In the genomic region with DNA sequence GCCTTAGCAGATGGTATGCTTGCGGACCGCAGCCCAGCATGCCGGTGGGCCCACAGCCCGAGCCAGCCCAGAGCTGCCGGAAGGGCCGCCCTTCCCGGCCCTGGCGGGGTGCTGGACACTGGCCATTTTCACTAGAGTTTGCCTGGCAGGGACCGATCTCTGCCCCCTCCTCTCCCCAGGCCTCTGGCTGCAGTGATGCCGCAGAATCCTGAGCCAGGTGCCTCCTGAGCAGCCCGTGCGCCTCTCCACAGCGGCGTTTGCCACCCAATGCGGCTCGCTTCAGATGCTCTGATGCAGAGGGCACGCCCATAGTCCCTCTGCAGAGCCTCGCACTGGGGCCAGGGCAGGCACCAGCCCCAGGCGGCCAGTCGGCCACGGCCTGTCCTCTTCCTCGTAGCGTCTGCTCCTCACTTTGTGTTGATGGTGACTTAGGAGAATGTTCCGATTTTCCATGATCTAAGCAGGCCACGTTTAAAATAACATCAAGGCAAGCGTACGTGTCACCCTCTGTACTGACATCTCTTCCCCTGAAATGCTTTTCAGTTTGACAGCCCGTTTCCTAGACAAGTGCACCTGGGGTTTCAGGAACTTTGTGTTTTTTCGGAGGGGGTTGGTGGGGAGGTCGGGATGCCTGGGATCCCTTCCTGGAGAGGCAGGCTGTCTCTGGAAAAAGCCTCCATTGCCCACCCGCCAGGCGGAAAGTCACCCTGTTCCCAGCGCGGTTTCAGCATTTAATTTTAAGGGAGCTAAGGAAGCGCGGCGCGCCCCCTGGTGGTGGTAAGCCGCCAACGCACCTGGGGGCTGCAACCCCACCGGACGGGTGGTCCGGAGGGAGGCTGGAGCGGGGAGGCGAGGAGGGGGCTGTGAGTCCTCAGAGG, we compare ENCODE assay signal across 9 cellular contexts. TPM values are rescaled to one million over a fixed set of nuclear protein-coding genes. Genes with fewer than 3 reads are reported as not detected.
DNase-seq lines count a peak whose midpoint lies in the region; ATAC-seq and TF ChIP-seq lines count a peak whose summit lies in the region.
"Had no signal": no experiment of that assay in that cellular context is flagged by ENCODE, and none has a peak within 500 bp of the region (broad histone marks: within the 10 kb centered on the region; RNA-seq: fewer than 3 reads in every experiment).

No MANE protein-coding gene starts in this region.

- H3K4me3 Mint-ChIP-seq in Caco-2 (ENCODE audit: unreplicated experiment) (no peak overlapping the region), IgD-negative memory B cell (peak overlapping the region in 3 of 4 donors; percentile 15 to 55 (median 21))
- H3K4me3 Mint-ChIP-seq in activated naive CD8-positive, alpha-beta T cell treated with anti-CD3 and anti-CD28 coated beads, Interleukin-2, amount 10 ng/mL, durations not matched to agents 7 days and 5 days, result no peak overlapping the region
- H3K4me3 Mint-ChIP-seq: T-helper 1 cell treated with Interleukin-12 subunit alpha and Interleukin-12 subunit beta and Interleukin-4 antibody, amounts not matched to agents 30 μg/mL and 1 μg/mL, for 36 hours had no signal

- ATAC-seq in activated naive CD8-positive, alpha-beta T cell treated with anti-CD3 and anti-CD28 coated beads, Interleukin-2, amount 10 ng/mL, durations not matched to agents 7 days and 5 days (ENCODE audit: low read depth), result peak; percentile 19
- ATAC-seq in left cardiac atrium, result peak; percentile 51
- peak; percentile 69 for ATAC-seq in sciatic nerve
- ATAC-seq in GM18867 (IDR thresholded peaks at IDR 0.05; ENCODE audit: unreplicated experiment), result no peak

- H3K36me3 ChIP-seq in Caco-2 (ENCODE audit: control insufficient read depth, insufficient read depth, low read length), result no peaks in the 10 kb centered on the region

- TF ChIP-seq CTCF in Caco-2 (IDR thresholded peaks at IDR 0.05; ENCODE audit: insufficient read depth in 1 of 2, low read depth in 1 of 2, low read length in 1 of 2, severe bottlenecking in 1 of 2, unreplicated experiment in 1 of 2), result peak; percentile 98 to 99

- H3K27ac Mint-ChIP-seq in Caco-2 (ENCODE audit: unreplicated experiment) (no peak overlapping the region), IgD-negative memory B cell (no peak overlapping the region)
- H3K27ac Mint-ChIP-seq in activated naive CD8-positive, alpha-beta T cell treated with anti-CD3 and anti-CD28 coated beads, Interleukin-2, amount 10 ng/mL, durations not matched to agents 7 days and 5 days, result no peak overlapping the region
- H3K27ac Mint-ChIP-seq: T-helper 1 cell treated with Interleukin-12 subunit alpha and Interleukin-12 subunit beta and Interleukin-4 antibody, amounts not matched to agents 30 μg/mL and 1 μg/mL, for 36 hours had no signal

- BruUV-seq in Caco-2 (replicated peaks; lab: Mats Ljungman, UMichigan), result no TSS peak

- H3K36me3 Mint-ChIP-seq in Caco-2 (ENCODE audit: insufficient read depth, unreplicated experiment) (peaks cover 14% of the 10 kb centered on the region), IgD-negative memory B cell (no peaks in the 10 kb centered on the region)
- H3K36me3 Mint-ChIP-seq in activated naive CD8-positive, alpha-beta T cell treated with anti-CD3 and anti-CD28 coated beads, Interleukin-2, amount 10 ng/mL, durations not matched to agents 7 days and 5 days, result no peaks in the 10 kb centered on the region

- H3K9me3 Mint-ChIP-seq in Caco-2 (ENCODE audit: unreplicated experiment) (no peaks in the 10 kb centered on the region), IgD-negative memory B cell (no peaks in the 10 kb centered on the region)
- no peaks in the 10 kb centered on the region for H3K9me3 Mint-ChIP-seq in activated naive CD8-positive, alpha-beta T cell treated with anti-CD3 and anti-CD28 coated beads, Interleukin-2, amount 10 ng/mL, durations not matched to agents 7 days and 5 days
- H3K9me3 Mint-ChIP-seq: T-helper 1 cell treated with Interleukin-12 subunit alpha and Interleukin-12 subunit beta and Interleukin-4 antibody, amounts not matched to agents 30 μg/mL and 1 μg/mL, for 36 hours had no signal

- DNase-seq in Caco-2 (peak; percentile 53 to 73), SKM-1 treated with dmso at 0.1 percent for 144 hours (lab: John Stamatoyannopoulos, UW; ENCODE audit: unreplicated experiment) (peak; percentile 40), left cardiac atrium (peak; percentile 74), sciatic nerve (ENCODE audit: low spot score) (peak; percentile 81), GF-D8 (lab: John Stamatoyannopoulos, UW) (no peak)
- DNase-seq in activated naive CD8-positive, alpha-beta T cell treated with anti-CD3 and anti-CD28 coated beads, Interleukin-2, amount 10 ng/mL, durations not matched to agents 7 days and 5 days, result peak; percentile 83

- POLR2A ChIA-PET in Caco-2 (lab: Charles Lee), result interaction anchor here (1.0 kb wide), 1 partner anchor 62 kb away, joined by 3 read pairs; no protein-coding TSS in a partner anchor
- POLR2A ChIA-PET in activated naive CD8-positive, alpha-beta T cell treated with anti-CD3 and anti-CD28 coated beads, Interleukin-2, amount 10 ng/mL, durations not matched to agents 7 days and 5 days (lab: Charles Lee), result no interaction called here

- H3K4me1 Mint-ChIP-seq in Caco-2 (ENCODE audit: low read depth, unreplicated experiment) (no peaks in the 10 kb centered on the region), IgD-negative memory B cell (peaks cover 15% of the 10 kb centered on the region in 3 donors)
- H3K4me1 Mint-ChIP-seq in activated naive CD8-positive, alpha-beta T cell treated with anti-CD3 and anti-CD28 coated beads, Interleukin-2, amount 10 ng/mL, durations not matched to agents 7 days and 5 days, result peaks cover 19% of the 10 kb centered on the region

- no peaks in the 10 kb centered on the region for H3K9me3 ChIP-seq in Caco-2

- H3K27me3 ChIP-seq in Caco-2 (replicated peaks; ENCODE audit: control insufficient read depth, insufficient read depth, low read length), result no peaks in the 10 kb centered on the region

- intact Hi-C loops in Caco-2 (cut with micrococcal nuclease; ENCODE audit: unreplicated experiment) (loop anchor here (1.0 kb wide), 2 partner anchors 62 to 128 kb away; no protein-coding TSS in a partner anchor), left cardiac atrium (cut with DNase I) (loop anchor here (1.0 to 5.0 kb wide), 3 partner anchors 125 to 348 kb away; no protein-coding TSS in a partner anchor), sciatic nerve (cut with DNase I) (loop anchor here (2.0 to 10.0 kb wide), 2 partner anchors 129 to 351 kb away; no protein-coding TSS in a partner anchor)

- no peaks in the 10 kb centered on the region; the same call in 1 of the 2 replicates for H3K4me1 ChIP-seq in Caco-2

- CTCF ChIA-PET in Caco-2 (lab: Charles Lee), result interaction anchor here (0.7 to 1.5 kb wide), 8 partner anchors 9 to 129 kb away, joined by 3 to 9 read pairs (median 4); no protein-coding TSS in a partner anchor

- no peak overlapping the region for H3K4me3 ChIP-seq in Caco-2 (ENCODE audit: low read depth, low read length)

- H3K27me3 Mint-ChIP-seq in Caco-2 (ENCODE audit: insufficient read depth, unreplicated experiment) (no peaks in the 10 kb centered on the region), IgD-negative memory B cell (peaks cover 4% of the 10 kb centered on the region)
- peaks cover 2% of the 10 kb centered on the region for H3K27me3 Mint-ChIP-seq in activated naive CD8-positive, alpha-beta T cell treated with anti-CD3 and anti-CD28 coated beads, Interleukin-2, amount 10 ng/mL, durations not matched to agents 7 days and 5 days

RNA-seq across cellular contexts. Expression of gene HMCN2, which starts 29.8 kb away (rescaled TPM):
- total RNA-seq in Caco-2 (2022) (0.41 and 0.53 TPM in 2 replicates), left cardiac atrium (1 to 10 TPM; 4.6 to 6.0 TPM), sciatic nerve (3.3 TPM)
- not detected for polyA plus RNA-seq in IgD-negative memory B cell
- total RNA-seq in activated naive CD8-positive, alpha-beta T cell treated with anti-CD3 and anti-CD28 coated beads, Interleukin-2, amount 10 ng/mL, durations not matched to agents 7 days and 5 days, result not detected

Comparison
In these comparisons a context has a peak if more than half of its experiments do, and no peak if none do; other contexts are left out.
1. H3K4me3 Mint-ChIP-seq: peak in IgD-negative memory B cell (3 of 4); none in Caco-2 (single experiment) and activated naive CD8-positive, alpha-beta T cell treated with anti-CD3 and anti-CD28 coated beads, Interleukin-2, amount 10 ng/mL, durations not matched to agents 7 days and 5 days (single experiment).